25 cellular contexts compared by ENCODE assay signal in the genomic region with DNA sequence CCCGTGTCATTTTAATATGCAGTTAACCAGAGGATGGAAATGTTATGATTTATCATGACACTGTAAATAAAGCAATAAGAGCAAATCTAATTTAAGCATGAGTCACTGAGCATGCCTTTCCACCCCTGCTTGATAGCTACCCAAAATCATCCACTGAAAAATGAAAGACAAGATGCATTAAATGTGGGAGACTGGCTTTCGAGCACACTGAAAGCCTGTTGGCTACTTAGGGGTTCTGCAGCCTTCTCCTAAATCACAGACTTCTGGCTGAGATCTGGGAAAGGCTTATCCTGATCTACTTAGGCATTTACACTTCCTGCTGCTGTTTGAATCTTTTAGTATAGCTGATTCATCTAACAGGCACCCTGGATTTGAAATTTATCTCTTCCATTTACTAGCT.
DNase-seq lines count a peak whose midpoint lies in the region; ATAC-seq, FAIRE-seq and TF ChIP-seq lines count a peak whose summit lies in the region.
"Had no signal": no experiment of that assay in that cellular context is flagged by ENCODE, and none has a peak within 500 bp of the region (broad histone marks: within the 10 kb centered on the region; RNA-seq: fewer than 3 reads in every experiment).

No MANE protein-coding gene starts in this region.

- H3K9me3 Mint-ChIP-seq in neural progenitor cell, result no peaks in the 10 kb centered on the region
- peaks cover 12% of the 10 kb centered on the region for H3K9me3 Mint-ChIP-seq in CD8-positive, alpha-beta T cell
- H3K9me3 Mint-ChIP-seq: activated B cell treated with CpG ODN at 0.5 μM for 24 hours; activated T-cell treated with anti-CD3 and anti-CD28 coated beads, Interleukin-2, amount 50 U/mL, for 4 hours had no signal

- no peaks in the 10 kb centered on the region for H4K20me1 ChIP-seq in neural progenitor cell (ENCODE audit: low read depth)
- H4K20me1 ChIP-seq: BLaER1 had no signal

- ATAC-seq in CD8-positive, alpha-beta T cell, result no peak
- ATAC-seq: activated naive CD8-positive, alpha-beta T cell treated with anti-CD3 and anti-CD28 coated beads, Interleukin-2, amount 50 U/mL, for 24 hours; activated T-cell treated with anti-CD3 and anti-CD28 coated beads, Interleukin-2, amount 50 U/mL, for 4 hours; body of pancreas; lower lobe of right lung; mucosa of descending colon; natural killer cell treated with Interleukin-12 subunit alpha and Interleukin-12 subunit beta and Interleukin-15 and Interleukin-18, amount 100 ng/mL, for 72 hours had no signal

- POLR2A ChIA-PET in CD8-positive, alpha-beta T cell (lab: Charles Lee), result no interaction called here

- no peak overlapping the region for H3K4me2 ChIP-seq in neural progenitor cell
- H3K4me2 ChIP-seq: BLaER1 had no signal

- H3K27me3 ChIP-seq in neural progenitor cell, result no peaks in the 10 kb centered on the region
- no peaks in the 10 kb centered on the region for H3K27me3 ChIP-seq in CD8-positive, alpha-beta T cell (ENCODE audit: insufficient read depth, low read length)
- H3K27me3 ChIP-seq: BLaER1, body of pancreas, tibial artery had no signal

- H2AFZ ChIP-seq in neural progenitor cell (replicated peaks), result no peak overlapping the region

- CTCF ChIA-PET in CD8-positive, alpha-beta T cell (lab: Charles Lee), result no interaction called here

- H3K4me3 ChIP-seq in astrocyte of the spinal cord (ENCODE audit: low read depth, low read length) (no peak overlapping the region), neural progenitor cell (no peak overlapping the region)
- no peak overlapping the region for H3K4me3 ChIP-seq in CD8-positive, alpha-beta T cell (ENCODE audit: low read depth, low read length)
- H3K4me3 ChIP-seq: BLaER1, body of pancreas, lower lobe of right lung, mucosa of descending colon, tibial artery had no signal

- H3F3A ChIP-seq in neural progenitor cell (ENCODE audit: low read depth), result no peaks in the 10 kb centered on the region

- DNase-seq in NCI-H82 (lab: John Stamatoyannopoulos, UW) (peak; percentile 43), NCI-H82 treated with DMSO at 0.1 percent for 48 hours (lab: John Stamatoyannopoulos, UW; ENCODE audit: unreplicated experiment) (no peak), HT1080 (ENCODE audit: low read depth) (peak; percentile 39), astrocyte of the spinal cord (ENCODE audit: low read depth, low spot score) (peak; percentile 0), neural progenitor cell (ENCODE audit: low spot score) (peak; percentile 14), GM12892 (ENCODE audit: insufficient read length) (no peak), HK-2 (ENCODE audit: unreplicated experiment) (no peak)
- no peak for DNase-seq in CD8-positive, alpha-beta T cell
- DNase-seq: activated B cell treated with CpG ODN at 0.5 μM for 24 hours; activated CD4-positive, alpha-beta T cell treated with anti-CD3 and anti-CD28 coated beads, Interleukin-2, amount 50 U/mL, for 1 hour; activated naive CD8-positive, alpha-beta T cell treated with anti-CD3 and anti-CD28 coated beads, Interleukin-2, amount 50 U/mL, for 24 hours; activated T-cell treated with anti-CD3 and anti-CD28 coated beads, Interleukin-2, amount 50 U/mL, for 4 hours; body of pancreas; COR-L47; lower lobe of right lung; mucosa of descending colon; NCI-H1417 treated with DMSO at 0.1 percent for 48 hours; NCI-H2171 treated with DMSO at 0.1 percent for 48 hours; NCI-H526 treated with DMSO at 0.1 percent for 48 hours; stimulated activated CD4-positive, alpha-beta T cell treated with anti-CD3 and anti-CD28 coated beads, Interleukin-2, amount 100 ng/mL, for 24 hours; tibial artery had no signal

- H3K36me3 Mint-ChIP-seq in neural progenitor cell, result no peaks in the 10 kb centered on the region
- H3K36me3 Mint-ChIP-seq in CD8-positive, alpha-beta T cell, result no peaks in the 10 kb centered on the region
- H3K36me3 Mint-ChIP-seq: natural killer cell treated with Interleukin-12 subunit alpha and Interleukin-12 subunit beta and Interleukin-15 and Interleukin-18, amount 100 ng/mL, for 72 hours had no signal

- no peak overlapping the region for H3K4me3 Mint-ChIP-seq in neural progenitor cell
- no peak overlapping the region for H3K4me3 Mint-ChIP-seq in CD8-positive, alpha-beta T cell
- H3K4me3 Mint-ChIP-seq: activated B cell treated with CpG ODN at 0.5 μM for 24 hours; activated naive CD8-positive, alpha-beta T cell treated with anti-CD3 and anti-CD28 coated beads, Interleukin-2, amount 50 U/mL, for 24 hours; activated T-cell treated with anti-CD3 and anti-CD28 coated beads, Interleukin-2, amount 50 U/mL, for 4 hours; natural killer cell treated with Interleukin-12 subunit alpha and Interleukin-12 subunit beta and Interleukin-15 and Interleukin-18, amount 100 ng/mL, for 72 hours had no signal

- FAIRE-seq in GM12892 (lab: Jason Lieb, UNC), result no peak
- FAIRE-seq: GM18507, islet of Langerhans had no signal

- H3K9me3 ChIP-seq in neural progenitor cell (ENCODE audit: low read depth), result no peaks in the 10 kb centered on the region
- H3K9me3 ChIP-seq in CD8-positive, alpha-beta T cell (ENCODE audit: low read length), result no peaks in the 10 kb centered on the region
- H3K9me3 ChIP-seq: BLaER1, body of pancreas, lower lobe of right lung, mucosa of descending colon, tibial artery had no signal

- H3K27ac Mint-ChIP-seq in neural progenitor cell, result no peak overlapping the region
- H3K27ac Mint-ChIP-seq in CD8-positive, alpha-beta T cell, result no peak overlapping the region
- H3K27ac Mint-ChIP-seq: activated B cell treated with CpG ODN at 0.5 μM for 24 hours; activated naive CD8-positive, alpha-beta T cell treated with anti-CD3 and anti-CD28 coated beads, Interleukin-2, amount 50 U/mL, for 24 hours; natural killer cell treated with Interleukin-12 subunit alpha and Interleukin-12 subunit beta and Interleukin-15 and Interleukin-18, amount 100 ng/mL, for 72 hours had no signal

- intact Hi-C loops in CD8-positive, alpha-beta T cell (cut with DNase I, micrococcal nuclease), result no loop called here

- in situ Hi-C loops in astrocyte of the spinal cord (cut with HindIII; ENCODE audit: low sequenced_read_pairs), result no loop called here

- H3K27me3 Mint-ChIP-seq in neural progenitor cell (ENCODE audit: insufficient read depth, low read depth), result no peaks in the 10 kb centered on the region
- H3K27me3 Mint-ChIP-seq in CD8-positive, alpha-beta T cell (ENCODE audit: low read depth), result no peaks in the 10 kb centered on the region
- H3K27me3 Mint-ChIP-seq: activated B cell treated with CpG ODN at 0.5 μM for 24 hours; activated naive CD8-positive, alpha-beta T cell treated with anti-CD3 and anti-CD28 coated beads, Interleukin-2, amount 50 U/mL, for 24 hours; natural killer cell treated with Interleukin-12 subunit alpha and Interleukin-12 subunit beta and Interleukin-15 and Interleukin-18, amount 100 ng/mL, for 72 hours had no signal

- no peak overlapping the region for H3K27ac ChIP-seq in neural progenitor cell
- H3K27ac ChIP-seq in CD8-positive, alpha-beta T cell (ENCODE audit: low read depth, low read length), result no peak overlapping the region
- H3K27ac ChIP-seq: BLaER1, body of pancreas, lower lobe of right lung, tibial artery had no signal

- no peak for TF ChIP-seq POLR2A in GM12892 (IDR thresholded peaks at IDR 0.05; ENCODE audit: low read depth, low read length)

- H3K4me1 Mint-ChIP-seq in neural progenitor cell, result peaks cover 2% of the 10 kb centered on the region
- H3K4me1 Mint-ChIP-seq in CD8-positive, alpha-beta T cell (ENCODE audit: low read depth), result no peaks in the 10 kb centered on the region
- H3K4me1 Mint-ChIP-seq: activated B cell treated with CpG ODN at 0.5 μM for 24 hours; activated naive CD8-positive, alpha-beta T cell treated with anti-CD3 and anti-CD28 coated beads, Interleukin-2, amount 50 U/mL, for 24 hours had no signal

- TF ChIP-seq CTCF in astrocyte of the spinal cord (IDR thresholded peaks at IDR 0.05; ENCODE audit: low read depth, low read length) (no peak), neural progenitor cell (IDR thresholded peaks at IDR 0.05) (no peak)
- TF ChIP-seq CTCF in CD8-positive, alpha-beta T cell (IDR thresholded peaks at IDR 0.05), result no peak

- H3K36me3 ChIP-seq in neural progenitor cell, result no peaks in the 10 kb centered on the region
- no peaks in the 10 kb centered on the region for H3K36me3 ChIP-seq in CD8-positive, alpha-beta T cell (ENCODE audit: insufficient read depth, low read length)
- H3K36me3 ChIP-seq: BLaER1, lower lobe of right lung, tibial artery had no signal

- no peaks in the 10 kb centered on the region for H3K4me1 ChIP-seq in neural progenitor cell
- H3K4me1 ChIP-seq in CD8-positive, alpha-beta T cell (ENCODE audit: insufficient read depth, low read length), result no peaks in the 10 kb centered on the region
- H3K4me1 ChIP-seq: BLaER1, body of pancreas, lower lobe of right lung, tibial artery had no signal

- no peaks in the 10 kb centered on the region for H3K79me2 ChIP-seq in neural progenitor cell (ENCODE audit: low read depth)

- no peak overlapping the region for H3K9ac ChIP-seq in neural progenitor cell
- H3K9ac ChIP-seq: BLaER1 had no signal

Comparison
In these comparisons a context has a peak if more than half of its experiments do, and no peak if none do; other contexts are left out.
1. DNase-seq: peak in NCI-H82 (single experiment), HT1080 (single experiment), astrocyte of the spinal cord (single experiment) and neural progenitor cell (single experiment); none in NCI-H82 treated with DMSO at 0.1 percent for 48 hours (single experiment), GM12892 (single experiment), CD8-positive, alpha-beta T cell (0 of 7) and HK-2 (single experiment).